Comparison of ENCODE assay signal across 9 cellular contexts in genomic region chr14:23556700-23557440, GRCh38. TPM values are rescaled to one million over a fixed set of nuclear protein-coding genes. Genes with fewer than 3 reads are reported as not detected.
DNase-seq lines count a peak whose midpoint lies in the region; ATAC-seq, FAIRE-seq and TF ChIP-seq lines count a peak whose summit lies in the region.
"Had no signal": no experiment of that assay in that cellular context is flagged by ENCODE, and none has a peak within 500 bp of the region (broad histone marks: within the 10 kb centered on the region; RNA-seq: fewer than 3 reads in every experiment).

No MANE protein-coding gene starts in this region.

- H3K4me1 Mint-ChIP-seq in T-cell: peaks cover 31 to 43% (median 39%) of the 10 kb centered on the region in 3 donors

- H3K4me3 Mint-ChIP-seq in T-cell: peak overlapping the region; percentile 90 to 97 (median 96)

- POLR2A ChIA-PET in T-cell (lab: Charles Lee): no interaction called here

- H3K9me3 Mint-ChIP-seq in T-cell: no peaks in the 10 kb centered on the region

- peak overlapping the region; percentile 90 to 96 for H3K27ac Mint-ChIP-seq in T-cell

- no peak for TF ChIP-seq CTCF in foreskin fibroblast (IDR thresholded peaks at IDR 0.05; ENCODE audit: low read depth, low read length)

- H3K27ac ChIP-seq in skin epidermis: peak overlapping the region; percentile 85 to 99 (median 96)

- no peak for FAIRE-seq in H54 (lab: Jason Lieb, UNC)
- FAIRE-seq: A204.1 had no signal

- CTCF ChIA-PET in T-cell (lab: Charles Lee): interaction anchor here in 1 of 2 donors (0.9 to 9.2 kb wide), 2 partner anchors 12 to 79 kb away, joined by 3 to 107 read pairs; no protein-coding TSS in a partner anchor

- DNase-seq in DMS 273 (lab: John Stamatoyannopoulos, UW; ENCODE audit: unreplicated experiment): peak; percentile 40
- DNase-seq in DMS 273 treated with DMSO at 0.1 percent for 48 hours (lab: John Stamatoyannopoulos, UW): no peak
- DNase-seq in T-cell: no peak
- DNase-seq in foreskin fibroblast: no peak
- DNase-seq in stimulated activated CD4-positive, alpha-beta T cell treated with anti-CD3 and anti-CD28 coated beads, Interleukin-4, amount 100 ng/mL, for 1 hour: no peak
- DNase-seq in H54 (ENCODE audit: insufficient read length, low spot score): no peak
- DNase-seq in DMS114 treated with DMSO at 0.1 percent for 48 hours (lab: John Stamatoyannopoulos, UW; ENCODE audit: unreplicated experiment): no peak

- no peaks in the 10 kb centered on the region for H3K27me3 Mint-ChIP-seq in T-cell

- TF ChIP-seq POLR2A in H54 (IDR thresholded peaks at IDR 0.05; ENCODE audit: low read depth, low read length): no peak

- H3K36me3 Mint-ChIP-seq in T-cell: peaks cover 18% of the 10 kb centered on the region

- ATAC-seq in T-cell (replicated peaks in 1 of 4): no peak

- H3K4me3 ChIP-seq in foreskin fibroblast (ENCODE audit: low read depth in 1 of 2, low read length in 2 of 2): peak overlapping the region; percentile 87 to 97
- H3K4me3 ChIP-seq in skin epidermis: peak overlapping the region; percentile 50 to 93 (median 86)

RNA-seq across cellular contexts. Expression of gene THTPA, which starts 0.8 kb away (rescaled TPM):
- total RNA-seq in T-cell: 10 to 100 TPM; 13.3 to 26.4 (median 20.5) TPM

RNA-seq across cellular contexts. Expression of gene ZFHX2, which starts 5.3 kb away (rescaled TPM):
- 1 to 10 TPM in 1 of 5 donors, under 1 TPM in 4; 0.15 to 1.3 (median 0.44) TPM for total RNA-seq in T-cell

RNA-seq across cellular contexts. Expression of gene AP1G2, which starts 10.7 kb away (rescaled TPM):
- 100 to 1,000 TPM; 321 to 526 (median 484) TPM for total RNA-seq in T-cell

RNA-seq across cellular contexts. Expression of gene JPH4, which starts 21.7 kb away (rescaled TPM):
- total RNA-seq in T-cell: under 1 TPM in 2 of 5 donors, not detected in 3; 0.10 to 0.13 TPM
